8 cellular contexts compared by ENCODE assay signal in genomic region chr1:23555949-23556640, GRCh38. TPM values are rescaled to one million over a fixed set of nuclear protein-coding genes. Genes with fewer than 3 reads are reported as not detected.
A peak's percentile ranks its signal among the peaks of the same experiment; 100 is the strongest.
DNase-seq lines count a peak whose midpoint lies in the region; ATAC-seq, FAIRE-seq and TF ChIP-seq lines count a peak whose summit lies in the region.

No MANE protein-coding gene starts in this region.

- ATAC-seq in CD4-positive, CD25-positive, alpha-beta regulatory T cell (ENCODE audit: low read depth in 2 of 2) = no peak
- no peak for ATAC-seq in K562
- no peak for ATAC-seq in GM21825 (IDR thresholded peaks at IDR 0.05; ENCODE audit: unreplicated experiment)

- peak overlapping the region; percentile 89 to 99 (median 97) for H3K4me3 Mint-ChIP-seq in CD4-positive, CD25-positive, alpha-beta regulatory T cell

- H3K27ac Mint-ChIP-seq in CD4-positive, CD25-positive, alpha-beta regulatory T cell = peak overlapping the region; percentile 90 to 98 (median 96)

- TF ChIP-seq RAD21 in K562 (CRISPR knock-in tag; conservative IDR thresholded peaks at IDR 0.05 in 1 of 2, IDR thresholded peaks at IDR 0.05 in 1 of 2) = no peak
- TF ChIP-seq RAD21 in liver (IDR thresholded peaks at IDR 0.05) = no peak

- peaks cover 12% of the 10 kb centered on the region for H3K36me3 Mint-ChIP-seq in CD4-positive, CD25-positive, alpha-beta regulatory T cell

- H3K9ac ChIP-seq in Karpas-422 (ENCODE audit: low read length) = peak overlapping the region; percentile 57; the same call in 1 of the 2 replicates
- H3K9ac ChIP-seq in K562 (ENCODE audit: insufficient read depth in 1 of 2, low read depth in 2 of 2, low read length in 2 of 2) = peak overlapping the region; percentile 70 to 82; a peak in 3 of 4 replicates
- peak overlapping the region in 1 of 2 donors; percentile 23 for H3K9ac ChIP-seq in liver (ENCODE audit: low read depth in 1 of 2, low read length in 2 of 2)

- POLR2A ChIA-PET in K562 (lab: Yijun Ruan, JAX) = interaction anchor here (0.5 to 2.2 kb wide), 9 partner anchors 12 to 251 kb away, joined by 3 to 8 read pairs (median 3); partner anchors contain the start of gene PITHD1

- FAIRE-seq in K562 (lab: Jason Lieb, UNC) = peak; percentile 66

- TF ChIP-seq CTCF in K562 (IDR thresholded peaks at IDR 0.05 in 2 of 3, conservative IDR thresholded peaks at IDR 0.05 in 1 of 3; ENCODE audit: insufficient read depth in 2 of 3, low read depth in 1 of 3, low read length in 3 of 3) (no peak), liver (IDR thresholded peaks at IDR 0.05; ENCODE audit: low read depth, low read length, missing input control) (no peak), transverse colon (IDR thresholded peaks at IDR 0.05) (no peak)

- peaks cover 15% of the 10 kb centered on the region for H3K27me3 Mint-ChIP-seq in CD4-positive, CD25-positive, alpha-beta regulatory T cell

- no peaks in the 10 kb centered on the region for H3K9me3 Mint-ChIP-seq in CD4-positive, CD25-positive, alpha-beta regulatory T cell

- 0 out of 2 replicates have a peak, but pooled peaks cover 4% of the 10 kb centered on the region for H3K79me2 ChIP-seq in Karpas-422 (ENCODE audit: low read length)
- peaks cover 41% of the 10 kb centered on the region for H3K79me2 ChIP-seq in K562 (ENCODE audit: control insufficient read depth, insufficient read depth, low read length)

- no TSS peak for BruUV-seq in K562 (replicated peaks; lab: Mats Ljungman, UMichigan)

- in situ Hi-C loops in K562 (cut with MboI) = no loop called here
- in situ Hi-C loops in transverse colon (cut with MboI; ENCODE audit: low pct_ligation_motif_present in 1 of 4, low pct_unique_long_range_greater_than_20kb in 1 of 4, low sequenced_read_pairs in 3 of 4) = no loop called here
- in situ Hi-C loops in KBM-7 (cut with MboI; ENCODE audit: low pct_unique_long_range_greater_than_20kb, low sequenced_read_pairs) = no loop called here

- H3K9me1 ChIP-seq in K562 (ENCODE audit: control insufficient read depth, insufficient read depth, low read length) = no peaks in the 10 kb centered on the region

- H3K9me2 ChIP-seq in Karpas-422 (replicated peaks; ENCODE audit: insufficient read depth, low read length) = no peaks in the 10 kb centered on the region

- no peaks in the 10 kb centered on the region for H3K9me3 ChIP-seq in CD4-positive, CD25-positive, alpha-beta regulatory T cell (ENCODE audit: control insufficient read depth in 2 of 2, low read length in 2 of 2)
- H3K9me3 ChIP-seq in Karpas-422 (ENCODE audit: low read length) (no peaks in the 10 kb centered on the region), K562 (replicated peaks; ENCODE audit: control insufficient read depth, insufficient read depth, low read depth, low read length) (no peaks in the 10 kb centered on the region), liver (ENCODE audit: control insufficient read depth in 4 of 4, low read length in 3 of 4) (no peaks in the 10 kb centered on the region), transverse colon (no peaks in the 10 kb centered on the region)

- H3K36me3 ChIP-seq in CD4-positive, CD25-positive, alpha-beta regulatory T cell (ENCODE audit: control insufficient read depth, insufficient read depth, low read length) = no peaks in the 10 kb centered on the region
- H3K36me3 ChIP-seq in Karpas-422 (ENCODE audit: insufficient read depth, low read length) (no peaks in the 10 kb centered on the region), K562 (ENCODE audit: control insufficient read depth, insufficient read depth, low read length) (peaks cover 19% of the 10 kb centered on the region), liver (ENCODE audit: control insufficient read depth in 4 of 4, insufficient read depth in 3 of 4, low read depth in 1 of 4, low read length in 3 of 4) (no peaks in the 10 kb centered on the region), transverse colon (no peaks in the 10 kb centered on the region)

- H2AFZ ChIP-seq in Karpas-422 (ENCODE audit: low read length) (no peak overlapping the region), K562 (ENCODE audit: low read depth, low read length) (peak overlapping the region; percentile 46)

- H3K4me2 ChIP-seq in Karpas-422 (ENCODE audit: low read depth, low read length, poor library complexity, severe bottlenecking) = peak overlapping the region; percentile 65
- H3K4me2 ChIP-seq in K562 (ENCODE audit: insufficient read depth, low read length) = peak overlapping the region; percentile 75

- H3K4me1 Mint-ChIP-seq in CD4-positive, CD25-positive, alpha-beta regulatory T cell = peaks cover 8 to 74% (median 45%) of the 10 kb centered on the region in 4 donors

- CTCF ChIA-PET in K562 (lab: Yijun Ruan, JAX; ENCODE audit: low intra/inter-chr PET ratio) = no interaction called here

- peaks cover 58% of the 10 kb centered on the region for H3K4me1 ChIP-seq in CD4-positive, CD25-positive, alpha-beta regulatory T cell (ENCODE audit: control insufficient read depth, insufficient read depth, low read length, poor library complexity, severe bottlenecking)
- H3K4me1 ChIP-seq in Karpas-422 (ENCODE audit: low read length) = peaks cover 82% of the 10 kb centered on the region
- H3K4me1 ChIP-seq in K562 (replicated peaks in 1 of 2; ENCODE audit: control insufficient read depth in 2 of 2, insufficient read depth in 2 of 2, low read length in 2 of 2) = peaks cover 54 to 62% of the 10 kb centered on the region in 2 experiments
- peaks cover 0 to 32% (median 17%) of the 10 kb centered on the region in 4 donors for H3K4me1 ChIP-seq in liver (ENCODE audit: control insufficient read depth in 4 of 4, insufficient read depth in 4 of 4, low read length in 3 of 4)
- H3K4me1 ChIP-seq in transverse colon = peaks cover 22 to 66% (median 60%) of the 10 kb centered on the region in 4 donors

- DNase-seq in CD4-positive, CD25-positive, alpha-beta regulatory T cell = peak in 1 of 3 donors; percentile 34
- DNase-seq in Karpas-422 (peak; percentile 61), K562 (ENCODE audit: extremely low read depth in 1 of 4, low spot score in 3 of 4) (no peak), transverse colon (peak; percentile 54), KBM-7 (no peak), globus pallidus (ENCODE audit: low spot score) (no peak)

- H3K27ac ChIP-seq in CD4-positive, CD25-positive, alpha-beta regulatory T cell (ENCODE audit: insufficient read depth, low read length, poor library complexity, severe bottlenecking) = peak overlapping the region; percentile 88
- H3K27ac ChIP-seq in Karpas-422 (ENCODE audit: low read length) (peak overlapping the region; percentile 51), K562 (ENCODE audit: extremely low read depth, low read depth, low read length) (peak overlapping the region; percentile 70), liver (ENCODE audit: low read depth in 1 of 2, low read length in 2 of 2) (peak overlapping the region; percentile 81 to 87), transverse colon (peak overlapping the region; percentile 96 to 98 (median 96))

- peaks cover 11% of the 10 kb centered on the region for H4K20me1 ChIP-seq in Karpas-422 (ENCODE audit: insufficient read depth, low read depth, low read length)
- H4K20me1 ChIP-seq in K562 (replicated peaks; ENCODE audit: control insufficient read depth, insufficient read depth, low read length) = no peaks in the 10 kb centered on the region

- peak overlapping the region; percentile 97 for H3K4me3 ChIP-seq in CD4-positive, CD25-positive, alpha-beta regulatory T cell (ENCODE audit: low read depth, low read length)
- H3K4me3 ChIP-seq in Karpas-422 (ENCODE audit: low read length) (no peak overlapping the region), K562 (no peak overlapping the region), liver (ENCODE audit: low read depth in 1 of 3, low read length in 3 of 3) (no peak overlapping the region), transverse colon (peak overlapping the region in 2 of 4 donors; percentile 56 to 71)

- intact Hi-C loops in K562 (cut with micrococcal nuclease) = loop anchor here (5.0 kb wide), 2 partner anchors 41 to 186 kb away; partner anchors contain the start of gene ELOA
- intact Hi-C loops in transverse colon (cut with DNase I; ENCODE audit: low total_unique reads) = no loop called here

- H3K27me3 ChIP-seq in CD4-positive, CD25-positive, alpha-beta regulatory T cell (ENCODE audit: control insufficient read depth, insufficient read depth, low read length) = no peaks in the 10 kb centered on the region
- H3K27me3 ChIP-seq in Karpas-422 (ENCODE audit: low read length) (no peaks in the 10 kb centered on the region), K562 (ENCODE audit: control insufficient read depth in 2 of 2, insufficient read depth in 2 of 2, low read length in 2 of 2) (no peaks in the 10 kb centered on the region), liver (ENCODE audit: control insufficient read depth in 4 of 4, insufficient read depth in 4 of 4, low read length in 3 of 4) (no peaks in the 10 kb centered on the region), transverse colon (no peaks in the 10 kb centered on the region)

- TF ChIP-seq EP300 in K562 (IDR thresholded peaks at IDR 0.05; ENCODE audit: low read length) = no peak
- TF ChIP-seq EP300 in transverse colon (IDR thresholded peaks at IDR 0.05; ENCODE audit: low read depth) = no peak

- TF ChIP-seq POLR2A in K562 (conservative IDR thresholded peaks at IDR 0.05) (no peak), transverse colon (IDR thresholded peaks at IDR 0.05) (no peak)

- 42% methylated on average over 9 of the region's 9 CpGs for WGBS in K562 (ENCODE audit: insufficient coverage, low coverage, missing lambda C conversion rate)
- 69% methylated on average over 9 of the region's 9 CpGs for WGBS in liver
- WGBS in transverse colon (ENCODE audit: low coverage in 1 of 2), 2 donors = 24 to 46% methylated on average over 3 to 9 of the region's 9 CpGs

RNA-seq across cellular contexts. Expression of gene ID3, which starts 3.2 kb away (rescaled TPM):
- total RNA-seq in CD4-positive, CD25-positive, alpha-beta regulatory T cell = 51.1 TPM
- polyA plus RNA-seq in CD4-positive, CD25-positive, alpha-beta regulatory T cell = 10 to 100 TPM; 35.9 to 56.9 (median 48.0) TPM
- 32.0 and 33.0 TPM in 2 replicates for total RNA-seq in Karpas-422 (2014; rRNA removed; shearing (Covaris generic); ENCODE audit: low replicate concordance)
- total RNA-seq in K562 (2011; cell fraction: chromatin; rRNA removed; ENCODE audit: low replicate concordance) = 41.1 and 121 TPM in 2 replicates
- total RNA-seq in K562 (2011; cell fraction: nucleolus; rRNA removed) = 126 and 137 TPM in 2 replicates
- 87.5 and 98.1 TPM in 2 replicates for total RNA-seq in K562 (2011; cell fraction: nucleoplasm; rRNA removed)
- total RNA-seq in K562 (2014; rRNA removed) (50.9 and 59.4 TPM in 2 replicates), K562 (2014; rRNA removed; fragmentation: Illumina TruSeq; extraction: Trizol) (12.6 and 17.2 TPM in 2 replicates), K562 (2015; rRNA removed; fragmentation: Illumina TruSeq; extraction: Trizol) (17.7 and 20.4 TPM in 2 replicates), K562 (2021) (42.2 and 44.8 TPM in 2 replicates), liver (10 to 100 TPM; 21.6 to 38.6 TPM), transverse colon (100 to 1,000 TPM; 174 to 363 (median 253) TPM)
- polyA plus RNA-seq in K562 (2011; rRNA removed) (28.6 and 59.8 TPM in 2 replicates), K562 (2014; fragmentation: Illumina TruSeq; extraction: Trizol) (23.5 and 30.8 TPM in 2 replicates), K562 (2014; fragmentation: Nextera tagmentation; extraction: Ambion mirVana) (10 to 100 TPM in 1 of 2 experiments, 1 to 10 TPM in 1; 6.8 to 13.2 TPM), K562 (2014; rRNA removed) (44.4 and 54.2 TPM in 2 replicates), liver (10 to 100 TPM; 37.3 to 42.6 TPM)
- polyA plus RNA-seq in K562 (2011; cell fraction: cytosol; rRNA removed) = 78.3 and 218 TPM in 2 replicates
- polyA plus RNA-seq in K562 (2011; cell fraction: nucleus; rRNA removed) = 52.1 and 90.3 TPM in 2 replicates
- polyA plus RNA-seq in K562 (2012) = 63.0 and 66.6 TPM in 2 replicates
- 9.7 and 17.8 TPM in 2 replicates for polyA minus RNA-seq in K562 (2011; rRNA and poly(A)+ RNA removed)
- polyA minus RNA-seq in K562 (2011; cell fraction: cytosol; rRNA and poly(A)+ RNA removed) = 23.9 and 44.6 TPM in 2 replicates
- polyA minus RNA-seq in K562 (2011; cell fraction: nucleus; rRNA and poly(A)+ RNA removed) = 65.3 and 68.1 TPM in 2 replicates

RNA-seq across cellular contexts. Expression of gene E2F2, which starts 25.1 kb away (rescaled TPM):
- 13.8 TPM for total RNA-seq in CD4-positive, CD25-positive, alpha-beta regulatory T cell
- 1 to 10 TPM; 2.3 to 7.1 (median 3.7) TPM for polyA plus RNA-seq in CD4-positive, CD25-positive, alpha-beta regulatory T cell
- 6.6 and 8.0 TPM in 2 replicates for total RNA-seq in Karpas-422 (2014; rRNA removed; shearing (Covaris generic); ENCODE audit: low replicate concordance)
- 29.6 and 39.0 TPM in 2 replicates for total RNA-seq in K562 (2011; cell fraction: chromatin; rRNA removed; ENCODE audit: low replicate concordance)
- 13.2 and 15.8 TPM in 2 replicates for total RNA-seq in K562 (2011; cell fraction: nucleolus; rRNA removed)
- total RNA-seq in K562 (2011; cell fraction: nucleoplasm; rRNA removed) = 21.7 and 23.2 TPM in 2 replicates
- total RNA-seq in K562 (2014; rRNA removed) (14.9 and 19.9 TPM in 2 replicates), K562 (2014; rRNA removed; fragmentation: Illumina TruSeq; extraction: Trizol) (11.0 and 11.4 TPM in 2 replicates), K562 (2015; rRNA removed; fragmentation: Illumina TruSeq; extraction: Trizol) (11.7 and 12.0 TPM in 2 replicates), K562 (2021) (22.5 and 25.3 TPM in 2 replicates), liver (10 to 100 TPM in 1 of 2 donors, under 1 TPM in 1; 0.08 to 79.9 TPM), transverse colon (10 to 100 TPM in 2 of 4 donors, 1 to 10 TPM in 2; 6.7 to 11.6 (median 8.9) TPM)
- polyA plus RNA-seq in K562 (2011; rRNA removed) (3.1 and 4.2 TPM in 2 replicates), K562 (2014; fragmentation: Illumina TruSeq; extraction: Trizol) (14.3 and 16.1 TPM in 2 replicates), K562 (2014; fragmentation: Nextera tagmentation; extraction: Ambion mirVana) (1 to 10 TPM; 3.8 to 4.0 TPM), K562 (2014; rRNA removed) (10.1 and 10.3 TPM in 2 replicates), liver (under 1 TPM; 0.36 to 0.53 TPM)
- polyA plus RNA-seq in K562 (2011; cell fraction: cytosol; rRNA removed) = 3.0 and 3.9 TPM in 2 replicates
- 8.1 and 9.2 TPM in 2 replicates for polyA plus RNA-seq in K562 (2011; cell fraction: nucleus; rRNA removed)
- 9.2 and 10.2 TPM in 2 replicates for polyA plus RNA-seq in K562 (2012)
- polyA minus RNA-seq in K562 (2011; rRNA and poly(A)+ RNA removed) = 3.5 and 4.7 TPM in 2 replicates
- 5.8 and 6.5 TPM in 2 replicates for polyA minus RNA-seq in K562 (2011; cell fraction: cytosol; rRNA and poly(A)+ RNA removed)
- 5.1 and 8.9 TPM in 2 replicates for polyA minus RNA-seq in K562 (2011; cell fraction: nucleus; rRNA and poly(A)+ RNA removed)

Comparison
In these comparisons a context has a peak if more than half of its experiments do, and no peak if none do; other contexts are left out.
1. DNase-seq: peak in Karpas-422 (single experiment) and transverse colon (single experiment); none in K562 (0 of 4), KBM-7 (single experiment) and globus pallidus (single experiment).
2. Peak in every context shown above with its lines, with median percentiles within 50 percentile points of each other: H3K27ac ChIP-seq.